Comparison of ENCODE assay signal across 1 cellular context in genomic region chr3:32106132-32106928, GRCh38.
TF ChIP-seq lines count a peak whose summit lies in the region.

Gene GPD1L (plus strand): TSS chr3:32106620. CDS start chr3:32106712, 92 bp downstream.

TF ChIP-seq in K562, 482 proteins besides CTCF, POLR2A, EP300 and RAD21 (continued from another document and continues in another):
- TF ChIP-seq ELK1 (CRISPR knock-in tag; IDR thresholded peaks at IDR 0.05) (no peak), NCOA2 (IDR thresholded peaks at IDR 0.05; ENCODE audit: partially characterized antibody in 2 of 2) (no peak), USF2 (CRISPR knock-in tag; IDR thresholded peaks at IDR 0.05) (no peak), IRF2 (CRISPR knock-in tag; IDR thresholded peaks at IDR 0.05) (no peak), ZNF347 (CRISPR knock-in tag; IDR thresholded peaks at IDR 0.05; ENCODE audit: low read depth) (no peak), PRMT5 (CRISPR knock-in tag; IDR thresholded peaks at IDR 0.05) (no peak), ZNF324 (CRISPR knock-in tag; IDR thresholded peaks at IDR 0.05) (no peak), ZNF449 (CRISPR knock-in tag; IDR thresholded peaks at IDR 0.05) (no peak), ELF2 (CRISPR knock-in tag; IDR thresholded peaks at IDR 0.05) (no peak), BDP1 (IDR thresholded peaks at IDR 0.05; ENCODE audit: insufficient read depth, insufficient read length) (no peak), CEBPB (tag; IDR thresholded peaks at IDR 0.05) (no peak), TGIF2 (CRISPR knock-in tag; IDR thresholded peaks at IDR 0.05) (no peak), NCOA4 (IDR thresholded peaks at IDR 0.05; ENCODE audit: partially characterized antibody) (no peak), FOSL1 (tag; conservative IDR thresholded peaks at IDR 0.05) (no peak), ZNF318 (IDR thresholded peaks at IDR 0.05; ENCODE audit: borderline replicate concordance in 1 of 2, low read depth in 1 of 2) (no peak), ZNF707 (CRISPR knock-in tag; conservative IDR thresholded peaks at IDR 0.05) (no peak), SMAD3 (CRISPR knock-in tag; conservative IDR thresholded peaks at IDR 0.05) (no peak), SREBF2 (CRISPR knock-in tag; IDR thresholded peaks at IDR 0.05) (no peak), TCF7 (IDR thresholded peaks at IDR 0.05; ENCODE audit: borderline replicate concordance) (no peak), RBM39 (optimal IDR thresholded peaks at IDR 0.05; ENCODE audit: low read depth, low read length) (no peak), BRCA1 (IDR thresholded peaks at IDR 0.05) (no peak), BRCA1 (CRISPR knock-in tag; IDR thresholded peaks at IDR 0.05) (no peak), KLF6 (CRISPR knock-in tag; IDR thresholded peaks at IDR 0.05; ENCODE audit: borderline replicate concordance) (no peak), SRSF3 (IDR thresholded peaks at IDR 0.05; ENCODE audit: insufficient read depth, low read length) (no peak), BRD9 (IDR thresholded peaks at IDR 0.05; ENCODE audit: low read depth, partially characterized antibody) (no peak), PPARD (CRISPR knock-in tag; IDR thresholded peaks at IDR 0.05) (no peak), RBM22 (IDR thresholded peaks at IDR 0.05; ENCODE audit: low read depth, low read length, poor library complexity, severe bottlenecking) (no peak), RB1 (IDR thresholded peaks at IDR 0.05; ENCODE audit: low read depth) (peak; percentile 81), ZFP1 (CRISPR knock-in tag; IDR thresholded peaks at IDR 0.05) (no peak), ZNF274 (IDR thresholded peaks at IDR 0.05; ENCODE audit: borderline replicate concordance, low read depth, low read length) (no peak), ARID2 (IDR thresholded peaks at IDR 0.05) (no peak), TEAD2 (tag; IDR thresholded peaks at IDR 0.05) (no peak), SRSF9 (IDR thresholded peaks at IDR 0.05; ENCODE audit: borderline replicate concordance, low read depth, low read length) (no peak), JUND (IDR thresholded peaks at IDR 0.05; ENCODE audit: borderline replicate concordance, low read depth, low read length) (peak; percentile 40), JUND (tag; IDR thresholded peaks at IDR 0.05; ENCODE audit: borderline replicate concordance, low read depth, low read length) (no peak; the same call in 2 of the 3 replicates), ZBTB12 (CRISPR knock-in tag; IDR thresholded peaks at IDR 0.05) (no peak), C11orf30 (IDR thresholded peaks at IDR 0.05; ENCODE audit: low read depth) (no peak), HDGF (IDR thresholded peaks at IDR 0.05) (no peak; the same call in 1 of the 2 replicates), ZNF507 (tag; conservative IDR thresholded peaks at IDR 0.05) (no peak), ELF1 (tag; IDR thresholded peaks at IDR 0.05) (no peak), ZNF282 (CRISPR knock-in tag; IDR thresholded peaks at IDR 0.05) (no peak), MCM7 (IDR thresholded peaks at IDR 0.05) (no peak), RNF2 (IDR thresholded peaks at IDR 0.05) (no peak), ELF4 (CRISPR knock-in tag; IDR thresholded peaks at IDR 0.05) (no peak), ZNF444 (CRISPR knock-in tag; IDR thresholded peaks at IDR 0.05) (no peak), CUX1 (CRISPR knock-in tag; IDR thresholded peaks at IDR 0.05) (no peak), MEF2D (tag; conservative IDR thresholded peaks at IDR 0.05; ENCODE audit: low read depth) (no peak), MTF1 (CRISPR knock-in tag; IDR thresholded peaks at IDR 0.05; ENCODE audit: borderline replicate concordance) (no peak), POLR2G (IDR thresholded peaks at IDR 0.05; ENCODE audit: low read depth, low read length) (peak; percentile 85), ZBTB26 (CRISPR knock-in tag; IDR thresholded peaks at IDR 0.05) (no peak), ZNF408 (CRISPR knock-in tag; IDR thresholded peaks at IDR 0.05; ENCODE audit: low read depth) (no peak), KLF13 (tag; IDR thresholded peaks at IDR 0.05; ENCODE audit: borderline replicate concordance, low read depth) (0 out of 2 replicates have a peak, but pooled peaks have one; percentile 13), HMGN3 (IDR thresholded peaks at IDR 0.05; ENCODE audit: borderline replicate concordance, extremely low read depth, insufficient read length, low read depth, low read length) (peak; percentile 95), TRIM24 (IDR thresholded peaks at IDR 0.05) (no peak), ZNF696 (CRISPR knock-in tag; conservative IDR thresholded peaks at IDR 0.05) (no peak), ZNF695 (CRISPR knock-in tag; IDR thresholded peaks at IDR 0.05) (no peak), POLR3A (IDR thresholded peaks at IDR 0.05; ENCODE audit: borderline replicate concordance, extremely low read depth, insufficient read depth, insufficient read length) (no peak)
